In the genomic region with DNA sequence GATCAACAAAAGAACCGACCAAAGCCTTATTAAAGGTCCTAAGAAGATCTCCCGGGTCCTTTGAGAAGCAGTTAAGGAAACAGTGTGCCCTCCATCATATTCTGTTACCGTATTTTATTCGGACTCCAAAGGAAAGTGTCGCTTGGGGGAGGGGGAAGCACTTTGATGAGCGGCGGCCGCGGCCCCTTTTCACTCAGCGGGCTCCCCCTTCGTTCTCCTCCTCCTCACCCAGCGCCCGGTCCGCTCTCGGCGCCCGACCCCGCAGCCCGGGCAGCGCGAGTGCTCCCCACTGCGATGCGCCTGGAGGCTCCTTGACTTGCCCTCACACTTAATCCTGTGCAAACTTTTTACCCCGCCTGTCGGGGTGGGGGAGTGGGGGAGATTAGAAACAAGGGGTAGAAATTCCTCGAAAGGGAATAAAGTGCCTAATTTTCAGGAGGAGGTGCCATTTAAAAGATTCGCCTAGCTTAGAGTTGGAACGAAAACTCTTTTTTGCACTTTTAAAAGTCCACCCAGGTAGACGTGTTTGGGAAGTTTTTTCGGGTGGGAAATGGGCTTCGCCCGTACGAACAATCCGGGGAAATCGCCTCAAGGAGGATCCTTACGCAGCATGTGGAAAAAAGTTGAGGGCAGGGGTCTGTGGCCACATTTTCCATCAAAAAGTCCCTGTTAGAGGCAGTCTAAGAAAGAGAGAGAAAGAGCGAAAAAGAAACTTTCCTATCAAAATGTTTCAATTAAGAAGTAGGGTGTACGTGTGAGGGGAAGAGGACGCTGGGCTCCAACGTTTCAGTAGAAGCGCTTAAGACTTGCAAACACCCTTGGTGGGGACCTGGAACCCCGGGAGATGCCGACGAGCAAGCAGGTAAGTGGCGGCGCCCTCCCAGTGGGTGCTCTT, we compare ENCODE assay signal across 1 cellular context.
TF ChIP-seq lines count a peak whose summit lies in the region.

No MANE protein-coding gene starts in this region.

TF ChIP-seq in GM23338, 12 proteins besides CTCF, POLR2A, EP300 and RAD21 (continued from another document):
- TF ChIP-seq, protein P1, sequence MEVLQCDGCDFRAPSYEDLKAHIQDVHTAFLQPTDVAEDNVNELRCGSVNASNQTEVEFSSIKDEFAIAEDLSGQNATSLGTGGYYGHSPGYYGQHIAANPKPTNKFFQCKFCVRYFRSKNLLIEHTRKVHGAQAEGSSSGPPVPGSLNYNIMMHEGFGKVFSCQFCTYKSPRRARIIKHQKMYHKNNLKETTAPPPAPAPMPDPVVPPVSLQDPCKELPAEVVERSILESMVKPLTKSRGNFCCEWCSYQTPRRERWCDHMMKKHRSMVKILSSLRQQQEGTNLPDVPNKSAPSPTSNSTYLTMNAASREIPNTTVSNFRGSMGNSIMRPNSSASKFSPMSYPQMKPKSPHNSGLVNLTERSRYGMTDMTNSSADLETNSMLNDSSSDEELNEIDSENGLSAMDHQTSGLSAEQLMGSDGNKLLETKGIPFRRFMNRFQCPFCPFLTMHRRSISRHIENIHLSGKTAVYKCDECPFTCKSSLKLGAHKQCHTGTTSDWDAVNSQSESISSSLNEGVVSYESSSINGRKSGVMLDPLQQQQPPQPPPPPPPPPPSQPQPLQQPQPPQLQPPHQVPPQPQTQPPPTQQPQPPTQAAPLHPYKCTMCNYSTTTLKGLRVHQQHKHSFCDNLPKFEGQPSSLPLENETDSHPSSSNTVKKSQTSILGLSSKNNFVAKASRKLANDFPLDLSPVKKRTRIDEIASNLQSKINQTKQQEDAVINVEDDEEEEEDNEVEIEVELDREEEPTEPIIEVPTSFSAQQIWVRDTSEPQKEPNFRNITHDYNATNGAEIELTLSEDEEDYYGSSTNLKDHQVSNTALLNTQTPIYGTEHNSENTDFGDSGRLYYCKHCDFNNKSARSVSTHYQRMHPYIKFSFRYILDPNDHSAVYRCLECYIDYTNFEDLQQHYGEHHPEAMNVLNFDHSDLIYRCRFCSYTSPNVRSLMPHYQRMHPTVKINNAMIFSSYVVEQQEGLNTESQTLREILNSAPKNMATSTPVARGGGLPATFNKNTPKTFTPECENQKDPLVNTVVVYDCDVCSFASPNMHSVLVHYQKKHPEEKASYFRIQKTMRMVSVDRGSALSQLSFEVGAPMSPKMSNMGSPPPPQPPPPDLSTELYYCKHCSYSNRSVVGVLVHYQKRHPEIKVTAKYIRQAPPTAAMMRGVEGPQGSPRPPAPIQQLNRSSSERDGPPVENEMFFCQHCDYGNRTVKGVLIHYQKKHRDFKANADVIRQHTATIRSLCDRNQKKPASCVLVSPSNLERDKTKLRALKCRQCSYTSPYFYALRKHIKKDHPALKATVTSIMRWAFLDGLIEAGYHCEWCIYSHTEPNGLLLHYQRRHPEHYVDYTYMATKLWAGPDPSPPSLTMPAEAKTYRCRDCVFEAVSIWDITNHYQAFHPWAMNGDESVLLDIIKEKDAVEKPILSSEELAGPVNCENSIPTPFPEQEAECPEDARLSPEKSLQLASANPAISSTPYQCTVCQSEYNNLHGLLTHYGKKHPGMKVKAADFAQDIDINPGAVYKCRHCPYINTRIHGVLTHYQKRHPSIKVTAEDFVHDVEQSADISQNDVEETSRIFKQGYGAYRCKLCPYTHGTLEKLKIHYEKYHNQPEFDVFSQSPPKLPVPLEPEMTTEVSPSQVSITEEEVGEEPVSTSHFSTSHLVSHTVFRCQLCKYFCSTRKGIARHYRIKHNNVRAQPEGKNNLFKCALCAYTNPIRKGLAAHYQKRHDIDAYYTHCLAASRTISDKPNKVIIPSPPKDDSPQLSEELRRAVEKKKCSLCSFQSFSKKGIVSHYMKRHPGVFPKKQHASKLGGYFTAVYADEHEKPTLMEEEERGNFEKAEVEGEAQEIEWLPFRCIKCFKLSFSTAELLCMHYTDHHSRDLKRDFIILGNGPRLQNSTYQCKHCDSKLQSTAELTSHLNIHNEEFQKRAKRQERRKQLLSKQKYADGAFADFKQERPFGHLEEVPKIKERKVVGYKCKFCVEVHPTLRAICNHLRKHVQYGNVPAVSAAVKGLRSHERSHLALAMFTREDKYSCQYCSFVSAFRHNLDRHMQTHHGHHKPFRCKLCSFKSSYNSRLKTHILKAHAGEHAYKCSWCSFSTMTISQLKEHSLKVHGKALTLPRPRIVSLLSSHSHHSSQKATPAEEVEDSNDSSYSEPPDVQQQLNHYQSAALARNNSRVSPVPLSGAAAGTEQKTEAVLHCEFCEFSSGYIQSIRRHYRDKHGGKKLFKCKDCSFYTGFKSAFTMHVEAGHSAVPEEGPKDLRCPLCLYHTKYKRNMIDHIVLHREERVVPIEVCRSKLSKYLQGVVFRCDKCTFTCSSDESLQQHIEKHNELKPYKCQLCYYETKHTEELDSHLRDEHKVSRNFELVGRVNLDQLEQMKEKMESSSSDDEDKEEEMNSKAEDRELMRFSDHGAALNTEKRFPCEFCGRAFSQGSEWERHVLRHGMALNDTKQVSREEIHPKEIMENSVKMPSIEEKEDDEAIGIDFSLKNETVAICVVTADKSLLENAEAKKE (CRISPR knock-in tag; IDR thresholded peaks at IDR 0.05): no peak
- TF ChIP-seq EZH2 (IDR thresholded peaks at IDR 0.05; ENCODE audit: low read depth, unreplicated experiment): peak; percentile 86
- peak; percentile 17 for TF ChIP-seq EZH2phosphoT487 (IDR thresholded peaks at IDR 0.05; ENCODE audit: unreplicated experiment)
- no peak for TF ChIP-seq JUNB (IDR thresholded peaks at IDR 0.05; ENCODE audit: unreplicated experiment)
- TF ChIP-seq STAT1 (IDR thresholded peaks at IDR 0.05; ENCODE audit: unreplicated experiment): no peak
- TF ChIP-seq ZNF331 (CRISPR knock-in tag; IDR thresholded peaks at IDR 0.05; ENCODE audit: low read depth): no peak
